8 cellular contexts compared by ENCODE assay signal in the genomic region with DNA sequence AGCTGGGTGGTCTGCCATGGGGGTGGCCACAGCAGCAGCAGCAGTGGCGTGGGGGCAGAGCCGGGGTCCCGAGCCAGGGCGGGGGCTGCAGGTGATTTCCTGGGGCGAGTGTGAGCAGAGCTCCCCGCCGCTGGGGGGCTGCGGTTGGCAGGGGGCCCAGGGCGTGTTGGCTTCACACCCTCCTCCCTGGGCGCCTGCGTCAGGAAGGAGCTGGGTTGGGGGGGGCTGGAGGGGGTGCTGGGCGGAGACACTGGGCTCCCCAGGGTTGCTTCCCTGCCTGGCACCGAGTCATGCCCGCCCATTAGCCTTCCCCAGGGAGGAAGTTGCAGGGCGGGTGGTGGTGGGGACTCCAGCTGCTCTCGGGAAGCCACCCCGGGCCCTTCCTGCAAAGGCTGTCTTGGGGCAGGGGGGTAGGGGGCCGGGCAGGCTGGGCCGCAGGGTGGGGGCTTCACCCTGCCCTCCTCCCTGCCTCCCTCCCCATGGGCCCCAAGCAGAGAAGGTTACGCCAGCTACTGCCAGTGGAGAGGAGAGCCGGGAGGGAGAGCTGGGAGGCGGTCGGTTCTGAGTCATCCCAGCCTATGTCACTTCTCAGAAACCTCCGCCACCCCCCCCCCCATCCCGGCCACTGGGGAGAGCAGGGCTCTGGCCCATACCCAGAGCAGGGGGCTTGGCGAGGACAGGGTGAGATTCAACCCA. TPM values are rescaled to one million over a fixed set of nuclear protein-coding genes. Genes with fewer than 3 reads are reported as not detected.
A peak's percentile ranks its signal among the peaks of the same experiment; 100 is the strongest.
DNase-seq lines count a peak whose midpoint lies in the region; ATAC-seq and TF ChIP-seq lines count a peak whose summit lies in the region.

No MANE protein-coding gene starts in this region.

- TF ChIP-seq CTCF in BE2C (IDR thresholded peaks at IDR 0.05; ENCODE audit: low read depth, low read length) = no peak

- DNase-seq in BE2C (peak; percentile 83), HUDEP-2 (lab: John Stamatoyannopoulos, UW; ENCODE audit: unreplicated experiment in 76 of 76) (peak in 70 of 76 experiments; percentile 79 to 99 (median 93)), SKM-1 treated with dmso at 0.1 percent for 144 hours (lab: John Stamatoyannopoulos, UW; ENCODE audit: unreplicated experiment) (peak; percentile 94), amygdala (lab: John Stamatoyannopoulos, UW) (peak; percentile 42 to 98 (median 89)), left cardiac atrium (peak; percentile 94)

- H3K4me3 ChIP-seq in BE2C (ENCODE audit: low read depth, low read length) (peak overlapping the region; percentile 78), rectal smooth muscle tissue (ENCODE audit: low read length) (peak overlapping the region; percentile 77)

- H3K9me3 ChIP-seq in BE2C = no peaks in the 10 kb centered on the region; the same call in 1 of the 2 replicates

- H3K9ac ChIP-seq in rectal smooth muscle tissue (ENCODE audit: low read length) = peak overlapping the region; percentile 45

- intact Hi-C loops in left cardiac atrium (cut with DNase I) = no loop called here

- peak overlapping the region; percentile 100 for H3K27ac ChIP-seq in rectal smooth muscle tissue (ENCODE audit: low read depth, low read length)

- peaks cover 12% of the 10 kb centered on the region for H3K4me1 ChIP-seq in BE2C
- peaks cover 29% of the 10 kb centered on the region for H3K4me1 ChIP-seq in rectal smooth muscle tissue (ENCODE audit: control insufficient read depth, insufficient read depth, low read length)

- H3K36me3 ChIP-seq in BE2C = peaks cover 64% of the 10 kb centered on the region
- H3K36me3 ChIP-seq in rectal smooth muscle tissue (ENCODE audit: control insufficient read depth, insufficient read depth, low read length) = peaks cover 28% of the 10 kb centered on the region

- H3K27me3 ChIP-seq in BE2C (no peaks in the 10 kb centered on the region), rectal smooth muscle tissue (ENCODE audit: control insufficient read depth, insufficient read depth, low read length) (no peaks in the 10 kb centered on the region)

- ATAC-seq in left cardiac atrium (peak; percentile 34 to 58), HG03378 (IDR thresholded peaks at IDR 0.05; ENCODE audit: unreplicated experiment) (no peak), GM21447 (IDR thresholded peaks at IDR 0.05; ENCODE audit: unreplicated experiment) (no peak)

RNA-seq across cellular contexts. Expression of gene MIDN, which starts 4.6 kb away (rescaled TPM):
- polyA plus RNA-seq in BE2C (2012; ENCODE audit: insufficient read depth, insufficient read length, low read depth) = 186 TPM
- 100 to 1,000 TPM in 1 of 2 donors, 10 to 100 TPM in 1; 58.7 to 148 TPM for total RNA-seq in left cardiac atrium

RNA-seq across cellular contexts. Expression of gene ATP5F1D, which starts 11.4 kb away (rescaled TPM):
- polyA plus RNA-seq in BE2C (2012; ENCODE audit: insufficient read depth, insufficient read length, low read depth) = 658 TPM
- 100 to 1,000 TPM; 540 to 639 TPM for total RNA-seq in left cardiac atrium

RNA-seq across cellular contexts. Expression of gene CBARP, which starts 15.2 kb away (rescaled TPM):
- 23.0 TPM for polyA plus RNA-seq in BE2C (2012; ENCODE audit: insufficient read depth, insufficient read length, low read depth)
- total RNA-seq in left cardiac atrium = 1 to 10 TPM; 1.6 to 3.8 TPM

RNA-seq across cellular contexts. Expression of gene CIRBP, which starts 16.2 kb away (rescaled TPM):
- polyA plus RNA-seq in BE2C (2012; ENCODE audit: insufficient read depth, insufficient read length, low read depth) = 385 TPM
- total RNA-seq in left cardiac atrium = 100 to 1,000 TPM; 229 to 379 TPM

RNA-seq across cellular contexts. Expression of gene FAM174C, which starts 22.4 kb away (rescaled TPM):
- 224 TPM for polyA plus RNA-seq in BE2C (2012; ENCODE audit: insufficient read depth, insufficient read length, low read depth)
- total RNA-seq in left cardiac atrium = 10 to 100 TPM; 19.2 to 21.4 TPM

Comparison
In these comparisons a context has a peak if more than half of its experiments do, and no peak if none do; other contexts are left out.
1. ATAC-seq: peak in left cardiac atrium (2 of 2); none in HG03378 (single experiment) and GM21447 (single experiment).
2. Peak in every context shown above with its lines, with median percentiles within 50 percentile points of each other: DNase-seq.